In the genomic region with DNA sequence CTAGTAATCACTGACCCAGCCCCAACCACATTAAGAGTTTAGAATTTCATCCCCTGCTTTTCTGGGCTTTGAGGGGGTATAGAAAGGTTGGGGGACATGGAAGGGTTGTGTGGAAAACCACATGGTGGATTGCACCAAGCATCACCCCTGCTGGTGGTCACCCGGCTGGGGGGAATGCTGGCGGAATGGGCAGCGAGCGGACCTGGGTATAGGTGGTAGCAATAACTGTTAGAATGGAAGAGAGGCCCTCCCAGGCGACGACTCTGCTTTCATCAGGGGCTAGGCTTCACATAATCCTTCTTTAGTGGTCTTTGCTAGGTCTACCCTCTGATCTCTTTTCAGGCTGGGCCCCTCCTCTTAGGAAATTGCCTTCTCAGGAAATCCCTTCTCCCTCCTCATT, we compare ENCODE assay signal across 19 cellular contexts.
DNase-seq lines count a peak whose midpoint lies in the region; ATAC-seq and TF ChIP-seq lines count a peak whose summit lies in the region.
"Had no signal": no experiment of that assay in that cellular context is flagged by ENCODE, and none has a peak within 500 bp of the region (broad histone marks: within the 10 kb centered on the region; RNA-seq: fewer than 3 reads in every experiment).

No MANE protein-coding gene starts in this region.

- no peak overlapping the region for H3K4me3 Mint-ChIP-seq in glutamatergic neuron (ENCODE audit: unreplicated experiment)
- H3K4me3 Mint-ChIP-seq: B cell; CD4-positive, alpha-beta memory T cell; GM23338; H9 had no signal

- H3K9me3 ChIP-seq in right atrium auricular region (no peaks in the 10 kb centered on the region), right cardiac atrium (ENCODE audit: control insufficient read depth, low read length) (no peaks in the 10 kb centered on the region), esophagus muscularis mucosa (no peaks in the 10 kb centered on the region), vagina (no peaks in the 10 kb centered on the region)
- H3K9me3 ChIP-seq: BLaER1, Caco-2 had no signal

- DNase-seq in activated CD8-positive, alpha-beta memory T cell treated with anti-CD3 and anti-CD28 coated beads for 24 hours: peak; percentile 41
- no peak for DNase-seq in activated CD8-positive, alpha-beta memory T cell treated with anti-CD3 and anti-CD28 coated beads, Interleukin-2, amount 50 U/mL, for 4 hours
- DNase-seq in right atrium auricular region (ENCODE audit: low spot score) (peak; percentile 30), right cardiac atrium (no peak), esophagus muscularis mucosa (ENCODE audit: extremely low spot score) (peak; percentile 57), vagina (ENCODE audit: extremely low spot score in 2 of 2) (peak; percentile 42 to 74), glutamatergic neuron (no peak), retina (no peak)
- DNase-seq: Caco-2; CD4-positive, alpha-beta memory T cell; DMS153; EL; GDM1 had no signal

- 86% methylated on average over 6 of the region's 6 CpGs for WGBS in right cardiac atrium
- whole genome bisulfite sequencing in esophagus muscularis mucosa: 91% methylated on average over 6 of the region's 6 CpGs

- no peak for ATAC-seq in right cardiac atrium
- ATAC-seq: GM12878 had no signal

- TF ChIP-seq POLR2A in esophagus muscularis mucosa (IDR thresholded peaks at IDR 0.05; ENCODE audit: low read depth) (no peak), vagina (IDR thresholded peaks at IDR 0.05) (no peak)

- no peak for TF ChIP-seq EP300 in esophagus muscularis mucosa (IDR thresholded peaks at IDR 0.05)

- no peaks in the 10 kb centered on the region for H3K27me3 Mint-ChIP-seq in glutamatergic neuron (ENCODE audit: unreplicated experiment)

- intact Hi-C loops in right cardiac atrium (cut with DNase I): no loop called here
- intact Hi-C loops in esophagus muscularis mucosa (cut with DNase I): no loop called here
- intact Hi-C loops in vagina (cut with DNase I): no loop called here

- H3K4me1 ChIP-seq in right atrium auricular region (no peaks in the 10 kb centered on the region), right cardiac atrium (ENCODE audit: control insufficient read depth, insufficient read depth, low read length) (no peaks in the 10 kb centered on the region), esophagus muscularis mucosa (no peaks in the 10 kb centered on the region), vagina (no peaks in the 10 kb centered on the region)
- H3K4me1 ChIP-seq: Caco-2 had no signal

- no peak overlapping the region for H3K27ac Mint-ChIP-seq in glutamatergic neuron (ENCODE audit: unreplicated experiment)
- H3K27ac Mint-ChIP-seq: B cell; CD4-positive, alpha-beta memory T cell; GM23338; H9 had no signal

- H3K36me3 ChIP-seq in right atrium auricular region (no peaks in the 10 kb centered on the region), esophagus muscularis mucosa (no peaks in the 10 kb centered on the region), vagina (no peaks in the 10 kb centered on the region)
- H3K36me3 ChIP-seq: BLaER1 had no signal

- H3K27me3 ChIP-seq in right atrium auricular region (no peaks in the 10 kb centered on the region), right cardiac atrium (ENCODE audit: control insufficient read depth, insufficient read depth) (no peaks in the 10 kb centered on the region), esophagus muscularis mucosa (peaks cover 0 to 41% (median 0%) of the 10 kb centered on the region in 4 donors), vagina (no peaks in the 10 kb centered on the region)
- H3K27me3 ChIP-seq: BLaER1 had no signal

- no peak overlapping the region for H3K4me3 ChIP-seq in right atrium auricular region
- no peak overlapping the region for H3K4me3 ChIP-seq in right cardiac atrium (ENCODE audit: low read length)
- no peak overlapping the region for H3K4me3 ChIP-seq in esophagus muscularis mucosa
- H3K4me3 ChIP-seq in vagina: no peak overlapping the region
- H3K4me3 ChIP-seq: BLaER1, GM12878, GM23338 had no signal

- no peak overlapping the region for H3K27ac ChIP-seq in right atrium auricular region
- H3K27ac ChIP-seq in right cardiac atrium (ENCODE audit: low read length): no peak overlapping the region
- no peak overlapping the region for H3K27ac ChIP-seq in esophagus muscularis mucosa (replicated peaks in 1 of 4)
- no peak overlapping the region for H3K27ac ChIP-seq in vagina
- H3K27ac ChIP-seq: 22Rv1, BLaER1 had no signal

- H3K4me1 Mint-ChIP-seq in glutamatergic neuron (ENCODE audit: low read depth, unreplicated experiment): peaks cover 5% of the 10 kb centered on the region
- H3K4me1 Mint-ChIP-seq: B cell had no signal

- TF ChIP-seq CTCF in right atrium auricular region (IDR thresholded peaks at IDR 0.05) (no peak), esophagus muscularis mucosa (IDR thresholded peaks at IDR 0.05) (no peak), vagina (IDR thresholded peaks at IDR 0.05) (no peak), glutamatergic neuron (IDR thresholded peaks at IDR 0.05; ENCODE audit: partially characterized antibody, unreplicated experiment) (no peak)

- H3K9me3 Mint-ChIP-seq in glutamatergic neuron (ENCODE audit: unreplicated experiment): peaks cover 2% of the 10 kb centered on the region
- H3K9me3 Mint-ChIP-seq: CD4-positive, alpha-beta memory T cell; GM23338; H9 had no signal

- no peaks in the 10 kb centered on the region for H3K36me3 Mint-ChIP-seq in glutamatergic neuron (ENCODE audit: unreplicated experiment)
- H3K36me3 Mint-ChIP-seq: CD4-positive, alpha-beta memory T cell had no signal

Comparison
In these comparisons a context has a peak if more than half of its experiments do, and no peak if none do; other contexts are left out.
1. DNase-seq: peak in activated CD8-positive, alpha-beta memory T cell treated with anti-CD3 and anti-CD28 coated beads for 24 hours (single experiment), right atrium auricular region (single experiment), esophagus muscularis mucosa (single experiment) and vagina (2 of 2); none in activated CD8-positive, alpha-beta memory T cell treated with anti-CD3 and anti-CD28 coated beads, Interleukin-2, amount 50 U/mL, for 4 hours (single experiment), right cardiac atrium (0 of 3), glutamatergic neuron (single experiment) and retina (single experiment).